ENCODE assay signal across 14 cellular contexts in genomic region chr2:71618327-71619113, GRCh38.
DNase-seq lines count a peak whose midpoint lies in the region; ATAC-seq, FAIRE-seq and TF ChIP-seq lines count a peak whose summit lies in the region.
"Had no signal": no experiment of that assay in that cellular context is flagged by ENCODE, and none has a peak within 500 bp of the region (broad histone marks: within the 10 kb centered on the region; RNA-seq: fewer than 3 reads in every experiment).

No MANE protein-coding gene starts in this region.

- no peak for TF ChIP-seq EP300 in HepG2 (IDR thresholded peaks at IDR 0.05; ENCODE audit: low read depth in 2 of 2, low read length in 2 of 2)
- TF ChIP-seq EP300 in HepG2 (CRISPR knock-in tag; IDR thresholded peaks at IDR 0.05; ENCODE audit: borderline replicate concordance) = no peak

- DNase-seq in cardiac septum (ENCODE audit: low spot score) (peak; percentile 68), Right ventricle myocardium inferior (ENCODE audit: missing footprints) (no peak), WTC11 (ENCODE audit: low spot score) (no peak), HepG2 (ENCODE audit: low spot score) (no peak), urothelium cell line (ENCODE audit: low spot score) (no peak)
- DNase-seq: activated CD4-positive, CD25-positive, alpha-beta regulatory T cell; C1 segment of cervical spinal cord; NCI-H446 treated with DMSO at 0.1 percent for 48 hours had no signal

- no peak overlapping the region for H3K4me3 Mint-ChIP-seq in WTC11
- H3K4me3 Mint-ChIP-seq: activated naive CD8-positive, alpha-beta T cell had no signal

- H3K27ac ChIP-seq in HepG2 (ENCODE audit: extremely low read length, insufficient read depth, low read length) = no peak overlapping the region
- H3K27ac ChIP-seq: right lobe of liver had no signal

- H3K9me3 Mint-ChIP-seq in WTC11 = no peaks in the 10 kb centered on the region

- H3K36me3 Mint-ChIP-seq in WTC11 = no peaks in the 10 kb centered on the region
- H3K36me3 Mint-ChIP-seq: activated naive CD8-positive, alpha-beta T cell had no signal

- no peaks in the 10 kb centered on the region for H4K20me1 ChIP-seq in HepG2 (ENCODE audit: insufficient read depth, low read length)

- no peaks in the 10 kb centered on the region for H3K36me3 ChIP-seq in HepG2 (replicated peaks in 1 of 2; ENCODE audit: control insufficient read depth in 1 of 2, insufficient read depth in 2 of 2, low read length in 2 of 2)
- H3K36me3 ChIP-seq: right lobe of liver had no signal

- H2AFZ ChIP-seq in HepG2 (ENCODE audit: low read length) = no peak overlapping the region

- no peak for ATAC-seq in Right ventricle myocardium inferior
- ATAC-seq in WTC11 = peak; percentile 59
- peak; percentile 56 for ATAC-seq in HepG2
- ATAC-seq in GM19351 (IDR thresholded peaks at IDR 0.05; ENCODE audit: unreplicated experiment) = no peak
- ATAC-seq in HG03342 (IDR thresholded peaks at IDR 0.05; ENCODE audit: unreplicated experiment) = no peak
- no peak for ATAC-seq in HG03135 (IDR thresholded peaks at IDR 0.05; ENCODE audit: unreplicated experiment)
- ATAC-seq: right lobe of liver had no signal

- H3K4me1 ChIP-seq in HepG2 (ENCODE audit: insufficient read depth, low read length) = peaks cover 27% of the 10 kb centered on the region

- H3K9me3 ChIP-seq in HepG2 (ENCODE audit: low read length) = no peaks in the 10 kb centered on the region
- H3K9me3 ChIP-seq: right lobe of liver had no signal

- H3K4me1 Mint-ChIP-seq in WTC11 = no peaks in the 10 kb centered on the region

- no peak for TF ChIP-seq RAD21 in HepG2 (CRISPR knock-in tag; IDR thresholded peaks at IDR 0.05)

- no peaks in the 10 kb centered on the region for H3K27me3 Mint-ChIP-seq in WTC11 (ENCODE audit: low read depth)

- FAIRE-seq in HepG2 (lab: Jason Lieb, UNC) = no peak
- peak; percentile 100 for FAIRE-seq in urothelium cell line (lab: Jason Lieb, UNC)
- FAIRE-seq: H54 had no signal

- TF ChIP-seq POLR2A in HepG2 (IDR thresholded peaks at IDR 0.05; ENCODE audit: insufficient read depth in 1 of 2, low read depth in 2 of 2, low read length in 2 of 2) = no peak

- no TSS peak for BruUV-seq in HepG2 (replicated peaks; lab: Mats Ljungman, UMichigan)

- no peak overlapping the region for H3K9ac ChIP-seq in HepG2 (ENCODE audit: insufficient read depth, low read depth, low read length)

- TF ChIP-seq CTCF in WTC11 (IDR thresholded peaks at IDR 0.05) (no peak), HepG2 (CRISPR knock-in tag; IDR thresholded peaks at IDR 0.05) (no peak; the same call in 1 of the 2 replicates)

- intact Hi-C loops in cardiac septum (cut with DNase I) (loop anchor here (5.0 kb wide), 2 partner anchors 69 to 264 kb away; no protein-coding TSS in a partner anchor), Right ventricle myocardium inferior (cut with DNase I) (loop anchor here (5.0 kb wide), 1 partner anchor 84 kb away; no protein-coding TSS in a partner anchor), HepG2 (cut with micrococcal nuclease; ENCODE audit: unreplicated experiment) (no loop called here)

- CTCF ChIA-PET in WTC11 (lab: Charles Lee) (interaction anchor here (1.0 kb wide), 1 partner anchor 61 kb away, joined by 3 read pairs; no protein-coding TSS in a partner anchor), HepG2 (lab: Yijun Ruan, JAX; ENCODE audit: low intra/inter-chr PET ratio, low total read pairs) (no interaction called here)

- H3K27me3 ChIP-seq in HepG2 (ENCODE audit: control insufficient read depth in 1 of 2, insufficient read depth in 2 of 2, low read length in 2 of 2) = no peaks in the 10 kb centered on the region; a peak in 1 of 5 replicates
- H3K27me3 ChIP-seq: right lobe of liver had no signal

- POLR2A ChIA-PET in WTC11 (lab: Charles Lee) = no interaction called here
- POLR2A ChIA-PET in HepG2 (lab: Yijun Ruan, JAX) = no interaction called here

- 14% methylated on average over 11 of the region's 12 CpGs for WGBS in HepG2 (ENCODE audit: low lambda C conversion rate)

- no peak overlapping the region for H3K4me2 ChIP-seq in HepG2 (ENCODE audit: low read depth, low read length)

- no peak overlapping the region for H3K4me3 ChIP-seq in HepG2 (replicated peaks in 1 of 3; ENCODE audit: insufficient read depth in 1 of 3, low read depth in 2 of 3, low read length in 3 of 3)
- H3K4me3 ChIP-seq: right lobe of liver had no signal

- in situ Hi-C loops in HepG2 (cut with HindIII; ENCODE audit: extremely low pct_ligation_motif_present, low pct_unique_long_range_greater_than_20kb) = no loop called here

- no peaks in the 10 kb centered on the region for H3K79me2 ChIP-seq in HepG2 (ENCODE audit: insufficient read depth, low read length)

- no peak overlapping the region for H3K27ac Mint-ChIP-seq in WTC11
- H3K27ac Mint-ChIP-seq: activated naive CD8-positive, alpha-beta T cell had no signal

TF ChIP-seq in WTC11, 78 proteins besides CTCF, POLR2A, EP300 and RAD21 (continues in another document):
- TF ChIP-seq FOXJ3 (CRISPR knock-in tag; IDR thresholded peaks at IDR 0.05; ENCODE audit: borderline replicate concordance) (no peak), ZNF396 (CRISPR knock-in tag; IDR thresholded peaks at IDR 0.05; ENCODE audit: borderline replicate concordance) (no peak), ZBTB21 (CRISPR knock-in tag; IDR thresholded peaks at IDR 0.05; ENCODE audit: borderline replicate concordance) (no peak), JAZF1 (CRISPR knock-in tag; IDR thresholded peaks at IDR 0.05) (no peak), TEAD4 (CRISPR knock-in tag; IDR thresholded peaks at IDR 0.05) (no peak), ZNF425 (CRISPR knock-in tag; conservative IDR thresholded peaks at IDR 0.05) (no peak), CDX4 (CRISPR knock-in tag; IDR thresholded peaks at IDR 0.05; ENCODE audit: borderline replicate concordance) (no peak)

TF ChIP-seq in HepG2, 621 proteins besides CTCF, POLR2A, EP300 and RAD21:
- 0 out of 2 replicates have a peak, but pooled peaks have one; percentile 21 for TF ChIP-seq KDM5B (CRISPR knock-in tag; IDR thresholded peaks at IDR 0.05; ENCODE audit: borderline replicate concordance)
- peak; percentile 65; the same call in 1 of the 2 replicates for TF ChIP-seq HNRNPL (IDR thresholded peaks at IDR 0.05; ENCODE audit: low read depth, low read length)
- no peak for TF ChIP-seq ZC3H13 (CRISPR knock-in tag; IDR thresholded peaks at IDR 0.05)
- no peak for TF ChIP-seq SIX1 (CRISPR knock-in tag; IDR thresholded peaks at IDR 0.05; ENCODE audit: borderline replicate concordance)
- TF ChIP-seq ZNF646 (CRISPR knock-in tag; IDR thresholded peaks at IDR 0.05) = peak; percentile 97
- TF ChIP-seq MED13 (CRISPR knock-in tag; IDR thresholded peaks at IDR 0.05) = no peak
- TF ChIP-seq ZNF205 (CRISPR knock-in tag; IDR thresholded peaks at IDR 0.05) = no peak

Comparison
In these comparisons a context has a peak if more than half of its experiments do, and no peak if none do; other contexts are left out.
1. ATAC-seq: peak in WTC11 (single experiment) and HepG2 (single experiment); none in Right ventricle myocardium inferior (single experiment), GM19351 (single experiment), HG03342 (single experiment) and HG03135 (single experiment).